Comparison of ENCODE assay signal across 19 cellular contexts in the genomic region with DNA sequence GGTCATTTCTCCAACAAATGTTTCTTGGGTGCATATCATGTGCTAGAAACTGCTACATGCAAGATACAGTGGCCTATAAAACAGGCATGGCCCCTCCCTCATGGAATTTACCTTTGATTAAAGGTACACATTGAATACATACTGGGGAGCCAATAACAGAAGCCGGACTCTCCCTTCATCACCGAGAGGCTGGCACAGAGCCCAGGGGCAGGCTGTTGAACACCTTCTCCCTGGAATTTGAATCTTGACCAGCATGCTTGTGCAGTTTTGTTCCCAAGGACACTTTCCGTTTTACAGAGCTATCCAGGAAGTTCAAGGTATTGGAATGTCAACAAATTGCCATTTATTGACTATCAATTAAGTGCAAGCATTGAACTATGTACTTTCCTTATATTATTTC. TPM values are rescaled to one million over a fixed set of nuclear protein-coding genes. Genes with fewer than 3 reads are reported as not detected.
DNase-seq lines count a peak whose midpoint lies in the region; ATAC-seq and TF ChIP-seq lines count a peak whose summit lies in the region.
"Had no signal": no experiment of that assay in that cellular context is flagged by ENCODE, and none has a peak within 500 bp of the region (broad histone marks: within the 10 kb centered on the region; RNA-seq: fewer than 3 reads in every experiment).

No MANE protein-coding gene starts in this region.

- H3K27me3 ChIP-seq in ACC112 (ENCODE audit: insufficient read depth, low read length) (no peaks in the 10 kb centered on the region), left ventricle myocardium inferior (ENCODE audit: low read depth) (no peaks in the 10 kb centered on the region), mucosa of rectum (ENCODE audit: control insufficient read depth in 2 of 2, insufficient read depth in 2 of 2, low read length in 2 of 2) (no peaks in the 10 kb centered on the region)

- no peaks in the 10 kb centered on the region for H3K36me3 ChIP-seq in ACC112 (ENCODE audit: insufficient read depth, low read length)
- no peaks in the 10 kb centered on the region for H3K36me3 ChIP-seq in left ventricle myocardium inferior
- no peaks in the 10 kb centered on the region for H3K36me3 ChIP-seq in mucosa of rectum (ENCODE audit: control insufficient read depth in 2 of 2, insufficient read depth in 2 of 2, low read length in 2 of 2)

- intact Hi-C loops in left ventricle myocardium inferior (cut with micrococcal nuclease): no loop called here

- no peak for TF ChIP-seq EP300 in Ishikawa (IDR thresholded peaks at IDR 0.05; ENCODE audit: borderline replicate concordance)

- H3K9me3 ChIP-seq in left ventricle myocardium inferior (replicated peaks): no peaks in the 10 kb centered on the region
- no peaks in the 10 kb centered on the region for H3K9me3 ChIP-seq in mucosa of rectum (ENCODE audit: control insufficient read depth in 2 of 2, low read length in 2 of 2)

- ATAC-seq in GM19463 (IDR thresholded peaks at IDR 0.05; ENCODE audit: unreplicated experiment): no peak
- ATAC-seq: activated CD4-positive, CD25-positive, alpha-beta regulatory T cell treated with anti-CD3 and anti-CD28 coated beads, Interleukin-2, amount 50 U/mL, for 24 hours; activated naive CD8-positive, alpha-beta T cell treated with anti-CD3 and anti-CD28 coated beads, Interleukin-2, amount 50 U/mL, for 24 hours; activated T-helper 17 cell treated with anti-CD3 and anti-CD28 coated beads, Interleukin-2, amount 50 U/mL, for 72 hours; stimulated activated naive B cell treated with anti-CD40 and anti-IgM and Interleukin-4, amounts not matched to agents 10 μg/mL and 1 μg/mL and 100 μg/mL, for 72 hours had no signal

- H3K79me2 ChIP-seq in ACC112 (ENCODE audit: control insufficient read depth, insufficient read depth, low read length, unreplicated experiment): no peaks in the 10 kb centered on the region

- DNase-seq in left ventricle myocardium inferior (peak; percentile 27), EL (no peak), kidney glomerular epithelial cell (lab: John Stamatoyannopoulos, UW) (no peak)
- DNase-seq in activated CD4-positive, alpha-beta T cell treated with anti-CD3 and anti-CD28 coated beads for 1 hour: no peak
- DNase-seq: activated naive CD8-positive, alpha-beta T cell treated with anti-CD3 and anti-CD28 coated beads, Interleukin-2, amount 50 U/mL, for 24 hours; central memory CD4-positive, alpha-beta T cell; effector CD8-positive, alpha-beta T cell; glutamatergic neuron; immature natural killer cell; MV-4-11; retina; stimulated activated naive B cell treated with anti-CD40 and anti-IgM and Interleukin-4, amounts not matched to agents 10 μg/mL and 1 μg/mL and 100 μg/mL, for 72 hours; trophoblast cell had no signal

- H3K4me3 ChIP-seq in ACC112 (ENCODE audit: low read depth, low read length) (0 out of 2 replicates have a peak overlapping the region, but pooled peaks have one; percentile 10), left ventricle myocardium inferior (peak overlapping the region; percentile 20), mucosa of rectum (ENCODE audit: low read length in 2 of 2) (no peak overlapping the region)

- H3K4me1 ChIP-seq in ACC112 (ENCODE audit: control insufficient read depth, insufficient read depth, low read length, unreplicated experiment) (peaks cover 11% of the 10 kb centered on the region), left ventricle myocardium inferior (peaks cover 76% of the 10 kb centered on the region), mucosa of rectum (ENCODE audit: control insufficient read depth in 2 of 2, insufficient read depth in 2 of 2, low read length in 2 of 2) (peaks cover 8 to 22% of the 10 kb centered on the region in 2 donors)

- peak overlapping the region; percentile 46 for H3K27ac ChIP-seq in ACC112 (ENCODE audit: low read depth, low read length)
- H3K27ac ChIP-seq in left ventricle myocardium inferior (replicated peaks): peak overlapping the region; percentile 52
- H3K27ac ChIP-seq in mucosa of rectum (ENCODE audit: low read depth in 2 of 2, low read length in 2 of 2): peak overlapping the region; percentile 41 to 60

- no peak overlapping the region for H3K9ac ChIP-seq in mucosa of rectum (ENCODE audit: low read depth in 1 of 2, low read length in 2 of 2)

- no peak for TF ChIP-seq RAD21 in Ishikawa (IDR thresholded peaks at IDR 0.05; ENCODE audit: low read depth)

- H2AFZ ChIP-seq in ACC112 (ENCODE audit: low read length, unreplicated experiment): peak overlapping the region; percentile 30

- TF ChIP-seq CTCF in left ventricle myocardium inferior (IDR thresholded peaks at IDR 0.05; ENCODE audit: borderline replicate concordance): no peak

TF ChIP-seq in Ishikawa, 13 proteins besides CTCF, POLR2A, EP300 and RAD21:
- TF ChIP-seq FOXM1 (IDR thresholded peaks at IDR 0.05; ENCODE audit: borderline replicate concordance, low read depth): no peak
- peak; percentile 69 for TF ChIP-seq TEAD4 (IDR thresholded peaks at IDR 0.05)
- TF ChIP-seq EGR1 (IDR thresholded peaks at IDR 0.05): no peak
- TF ChIP-seq CREB1 (IDR thresholded peaks at IDR 0.05; ENCODE audit: low read depth): no peak
- peak; percentile 77 for TF ChIP-seq NFIC (IDR thresholded peaks at IDR 0.05)
- TF ChIP-seq, protein P1, sequence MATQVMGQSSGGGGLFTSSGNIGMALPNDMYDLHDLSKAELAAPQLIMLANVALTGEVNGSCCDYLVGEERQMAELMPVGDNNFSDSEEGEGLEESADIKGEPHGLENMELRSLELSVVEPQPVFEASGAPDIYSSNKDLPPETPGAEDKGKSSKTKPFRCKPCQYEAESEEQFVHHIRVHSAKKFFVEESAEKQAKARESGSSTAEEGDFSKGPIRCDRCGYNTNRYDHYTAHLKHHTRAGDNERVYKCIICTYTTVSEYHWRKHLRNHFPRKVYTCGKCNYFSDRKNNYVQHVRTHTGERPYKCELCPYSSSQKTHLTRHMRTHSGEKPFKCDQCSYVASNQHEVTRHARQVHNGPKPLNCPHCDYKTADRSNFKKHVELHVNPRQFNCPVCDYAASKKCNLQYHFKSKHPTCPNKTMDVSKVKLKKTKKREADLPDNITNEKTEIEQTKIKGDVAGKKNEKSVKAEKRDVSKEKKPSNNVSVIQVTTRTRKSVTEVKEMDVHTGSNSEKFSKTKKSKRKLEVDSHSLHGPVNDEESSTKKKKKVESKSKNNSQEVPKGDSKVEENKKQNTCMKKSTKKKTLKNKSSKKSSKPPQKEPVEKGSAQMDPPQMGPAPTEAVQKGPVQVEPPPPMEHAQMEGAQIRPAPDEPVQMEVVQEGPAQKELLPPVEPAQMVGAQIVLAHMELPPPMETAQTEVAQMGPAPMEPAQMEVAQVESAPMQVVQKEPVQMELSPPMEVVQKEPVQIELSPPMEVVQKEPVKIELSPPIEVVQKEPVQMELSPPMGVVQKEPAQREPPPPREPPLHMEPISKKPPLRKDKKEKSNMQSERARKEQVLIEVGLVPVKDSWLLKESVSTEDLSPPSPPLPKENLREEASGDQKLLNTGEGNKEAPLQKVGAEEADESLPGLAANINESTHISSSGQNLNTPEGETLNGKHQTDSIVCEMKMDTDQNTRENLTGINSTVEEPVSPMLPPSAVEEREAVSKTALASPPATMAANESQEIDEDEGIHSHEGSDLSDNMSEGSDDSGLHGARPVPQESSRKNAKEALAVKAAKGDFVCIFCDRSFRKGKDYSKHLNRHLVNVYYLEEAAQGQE (IDR thresholded peaks at IDR 0.05; ENCODE audit: low read depth): no peak
- no peak for TF ChIP-seq CEBPB (IDR thresholded peaks at IDR 0.05)
- no peak for TF ChIP-seq USF1 (IDR thresholded peaks at IDR 0.05)
- no peak for TF ChIP-seq TCF12 (IDR thresholded peaks at IDR 0.05; ENCODE audit: low read depth)
- TF ChIP-seq YY1 (IDR thresholded peaks at IDR 0.05; ENCODE audit: low read depth): no peak
TF ChIP-seq in Ishikawa: peak in this region for 2.

RNA-seq across cellular contexts. Expression of gene PPARGC1A, which starts 33.2 kb away (rescaled TPM):
- total RNA-seq in left ventricle myocardium inferior: 108 TPM
- total RNA-seq: activated T-helper 17 cell treated with anti-CD3 and anti-CD28 coated beads, Interleukin-2, amount 50 U/mL, for 72 hours had no signal

Comparison
In these comparisons a context has a peak if more than half of its experiments do, and no peak if none do; other contexts are left out.
1. H3K4me3 ChIP-seq: peak in ACC112 (single experiment) and left ventricle myocardium inferior (single experiment); none in mucosa of rectum (0 of 2).
2. Peak in every context shown above with its lines, with median percentiles within 50 percentile points of each other: H3K27ac ChIP-seq.